In genomic region chr7:12731214-12731656, GRCh38 we compare ENCODE assay signal across 9 cellular contexts. TPM values are rescaled to one million over a fixed set of nuclear protein-coding genes. Genes with fewer than 3 reads are reported as not detected.
DNase-seq lines count a peak whose midpoint lies in the region; ATAC-seq, FAIRE-seq and TF ChIP-seq lines count a peak whose summit lies in the region.
"Had no signal": no experiment of that assay in that cellular context is flagged by ENCODE, and none has a peak within 500 bp of the region (broad histone marks: within the 10 kb centered on the region; RNA-seq: fewer than 3 reads in every experiment).

No MANE protein-coding gene starts in this region.

- FAIRE-seq in HepG2 (lab: Jason Lieb, UNC) = no peak

- H3K9me3 ChIP-seq in HUES64 (ENCODE audit: insufficient read depth, low read depth, low read length) = no peaks in the 10 kb centered on the region
- no peaks in the 10 kb centered on the region for H3K9me3 ChIP-seq in HepG2 (ENCODE audit: low read length)
- H3K9me3 ChIP-seq: transverse colon had no signal

- TF ChIP-seq RAD21 in HepG2 (CRISPR knock-in tag; IDR thresholded peaks at IDR 0.05) = no peak

- in situ Hi-C loops in HepG2 (cut with HindIII; ENCODE audit: extremely low pct_ligation_motif_present, low pct_unique_long_range_greater_than_20kb) = no loop called here

- POLR2A ChIA-PET in HepG2 (lab: Yijun Ruan, JAX) = no interaction called here

- H3K36me3 ChIP-seq in HUES64 (ENCODE audit: insufficient read depth, low read length) (no peaks in the 10 kb centered on the region), HepG2 (replicated peaks in 1 of 2; ENCODE audit: control insufficient read depth in 1 of 2, insufficient read depth in 2 of 2, low read length in 2 of 2) (no peaks in the 10 kb centered on the region)
- H3K36me3 ChIP-seq: transverse colon had no signal

- no peak for TF ChIP-seq CTCF in GM12865 (IDR thresholded peaks at IDR 0.05; ENCODE audit: insufficient read depth, low read depth, low read length, missing control alignments)
- 0 out of 2 replicates have a peak, but pooled peaks have one; percentile 14 for TF ChIP-seq CTCF in HepG2 (CRISPR knock-in tag; IDR thresholded peaks at IDR 0.05)

- H3K27me3 ChIP-seq in HUES64 (ENCODE audit: insufficient read depth, low read length) (no peaks in the 10 kb centered on the region), HepG2 (ENCODE audit: control insufficient read depth in 1 of 2, insufficient read depth in 2 of 2, low read length in 2 of 2) (no peaks in the 10 kb centered on the region)
- H3K27me3 ChIP-seq: transverse colon had no signal

- H3K4me2 ChIP-seq in HepG2 (ENCODE audit: low read depth, low read length) = no peak overlapping the region

- 78% methylated on average over 1 of the region's 1 CpG for WGBS in HUES64
- 13% methylated on average over 1 of the region's 1 CpG for WGBS in HepG2 (ENCODE audit: low lambda C conversion rate)

- no peak overlapping the region for H2AFZ ChIP-seq in HepG2 (ENCODE audit: low read length)

- BruUV-seq in HepG2 (replicated peaks; lab: Mats Ljungman, UMichigan) = no TSS peak

- TF ChIP-seq EP300 in HepG2 (IDR thresholded peaks at IDR 0.05; ENCODE audit: low read depth in 2 of 2, low read length in 2 of 2) (no peak), HepG2 (CRISPR knock-in tag; IDR thresholded peaks at IDR 0.05; ENCODE audit: borderline replicate concordance) (no peak)

- no peak overlapping the region for H3K9ac ChIP-seq in HUES64 (ENCODE audit: low read depth, low read length)
- H3K9ac ChIP-seq in HepG2 (ENCODE audit: insufficient read depth, low read depth, low read length) = no peak overlapping the region

- ATAC-seq in HepG2 = no peak

- intact Hi-C loops in HepG2 (cut with micrococcal nuclease; ENCODE audit: unreplicated experiment) = no loop called here

- H3K4me3 ChIP-seq in GM12865 (ENCODE audit: low read depth, low read length) (no peak overlapping the region), HUES64 (ENCODE audit: low read length) (no peak overlapping the region), HepG2 (replicated peaks in 1 of 3; ENCODE audit: insufficient read depth in 1 of 3, low read depth in 2 of 3, low read length in 3 of 3) (no peak overlapping the region)
- H3K4me3 ChIP-seq: transverse colon had no signal

- DNase-seq in GM12865 (ENCODE audit: low read depth) = peak; percentile 36
- DNase-seq in amniotic epithelial cell (ENCODE audit: low read depth) = peak; percentile 44
- no peak for DNase-seq in HepG2 (ENCODE audit: low spot score)
- DNase-seq in NCI-H146 treated with DMSO at 0.1 percent for 48 hours (lab: John Stamatoyannopoulos, UW; ENCODE audit: unreplicated experiment) = no peak
- no peak for DNase-seq in NOMO-1 treated with DMSO at 0.1 percent for 48 hours (lab: John Stamatoyannopoulos, UW; ENCODE audit: unreplicated experiment)
- DNase-seq in SHP77 treated with DMSO at 0.1 percent for 48 hours (lab: John Stamatoyannopoulos, UW) = no peak
- DNase-seq: transverse colon had no signal

- H3K27ac ChIP-seq in HUES64 (ENCODE audit: low read depth, low read length) (peak overlapping the region; percentile 71), HepG2 (ENCODE audit: extremely low read length, insufficient read depth, low read length) (no peak overlapping the region)
- H3K27ac ChIP-seq: transverse colon, VCaP had no signal

- CTCF ChIA-PET in HepG2 (lab: Yijun Ruan, JAX; ENCODE audit: low intra/inter-chr PET ratio, low total read pairs) = no interaction called here

- no peaks in the 10 kb centered on the region for H3K79me2 ChIP-seq in HepG2 (ENCODE audit: insufficient read depth, low read length)

- no peaks in the 10 kb centered on the region for H4K20me1 ChIP-seq in HepG2 (ENCODE audit: insufficient read depth, low read length)

- no peak for TF ChIP-seq POLR2A in HepG2 (IDR thresholded peaks at IDR 0.05; ENCODE audit: insufficient read depth in 1 of 2, low read depth in 2 of 2, low read length in 2 of 2)

- H3K4me1 ChIP-seq in HUES64 (ENCODE audit: insufficient read depth, low read length) (peaks cover 39% of the 10 kb centered on the region), HepG2 (ENCODE audit: insufficient read depth, low read length) (0 out of 2 replicates have a peak, but pooled peaks cover 5% of the 10 kb centered on the region)

TF ChIP-seq in HepG2, 621 proteins besides CTCF, POLR2A, EP300 and RAD21:
- TF ChIP-seq ZNF501 (CRISPR knock-in tag; IDR thresholded peaks at IDR 0.05) (no peak), ZNF616 (CRISPR knock-in tag; IDR thresholded peaks at IDR 0.05; ENCODE audit: low read depth) (no peak), RBM39 (IDR thresholded peaks at IDR 0.05; ENCODE audit: low read depth, low read length, poor library complexity, severe bottlenecking) (no peak), HIVEP1 (CRISPR knock-in tag; IDR thresholded peaks at IDR 0.05) (no peak), ZNF326 (CRISPR knock-in tag; IDR thresholded peaks at IDR 0.05; ENCODE audit: borderline replicate concordance) (no peak), KLF12 (CRISPR knock-in tag; IDR thresholded peaks at IDR 0.05; ENCODE audit: borderline replicate concordance) (no peak), JUNB (CRISPR knock-in tag; IDR thresholded peaks at IDR 0.05; ENCODE audit: borderline replicate concordance) (no peak), ZNF556 (CRISPR knock-in tag; IDR thresholded peaks at IDR 0.05; ENCODE audit: borderline replicate concordance) (no peak), SRSF1 (optimal IDR thresholded peaks at IDR 0.05; ENCODE audit: low read depth, low read length) (no peak), MAFF (IDR thresholded peaks at IDR 0.05; ENCODE audit: low read depth, low read length) (peak; percentile 48; the same call in 1 of the 2 replicates), STAG1 (CRISPR knock-in tag; IDR thresholded peaks at IDR 0.05) (peak; percentile 45), MED1 (CRISPR knock-in tag; IDR thresholded peaks at IDR 0.05) (no peak), MAFK (conservative IDR thresholded peaks at IDR 0.05 in 1 of 2, IDR thresholded peaks at IDR 0.05 in 1 of 2; ENCODE audit: low read length in 2 of 2) (peak; percentile 47 to 52; a peak in 3 of 4 replicates), MEF2D (CRISPR knock-in tag; IDR thresholded peaks at IDR 0.05) (no peak), ARNT (IDR thresholded peaks at IDR 0.05) (no peak)

RNA-seq across cellular contexts. Expression of gene ARL4A, which starts 43.8 kb away (rescaled TPM):
- 28.1 TPM for polyA plus RNA-seq in HUES64 (2013, experiment 1 of 2)
- 37.7 TPM for polyA plus RNA-seq in HUES64 (2013, experiment 2 of 2)
- 25.6 and 29.3 TPM in 2 replicates for total RNA-seq in HepG2 (2016; rRNA removed; fragmentation: Illumina TruSeq; extraction: Trizol)
- total RNA-seq in HepG2 (2016; cell fraction: cytosol; rRNA removed; fragmentation: Illumina TruSeq; extraction: Trizol; ENCODE audit: low read depth) = 17.3 and 19.0 TPM in 2 replicates
- 26.6 and 32.4 TPM in 2 replicates for total RNA-seq in HepG2 (2016; cell fraction: insoluble cytoplasmic fraction; rRNA removed; fragmentation: Illumina TruSeq; extraction: Trizol)
- total RNA-seq in HepG2 (2016; cell fraction: membrane; rRNA removed; fragmentation: Illumina TruSeq; extraction: Trizol) = 26.0 and 30.7 TPM in 2 replicates
- total RNA-seq in HepG2 (2016; cell fraction: nucleus; rRNA removed; fragmentation: Illumina TruSeq; extraction: Trizol) = 21.7 and 22.6 TPM in 2 replicates
- 6.1 and 10.8 TPM in 2 replicates for polyA plus RNA-seq in HepG2 (2011; rRNA removed)
- 6.0 and 7.0 TPM in 2 replicates for polyA plus RNA-seq in HepG2 (2011; cell fraction: cytosol; rRNA removed)
- 5.0 and 6.5 TPM in 2 replicates for polyA plus RNA-seq in HepG2 (2011; cell fraction: nucleus; rRNA removed)
- polyA plus RNA-seq in HepG2 (2012) = 12.3 and 18.1 TPM in 2 replicates
- polyA plus RNA-seq in HepG2 (2016; cell fraction: cytosol; fragmentation: Illumina TruSeq; extraction: Trizol; ENCODE audit: low read depth) = 14.8 and 18.0 TPM in 2 replicates
- 22.2 and 26.1 TPM in 2 replicates for polyA plus RNA-seq in HepG2 (2016; cell fraction: insoluble cytoplasmic fraction; fragmentation: Illumina TruSeq; extraction: Trizol; ENCODE audit: low read depth)
- 19.9 and 20.0 TPM in 2 replicates for polyA plus RNA-seq in HepG2 (2016; cell fraction: membrane; fragmentation: Illumina TruSeq; extraction: Trizol; ENCODE audit: low read depth)
- 17.8 and 20.7 TPM in 2 replicates for polyA plus RNA-seq in HepG2 (2016; cell fraction: nucleus; fragmentation: Illumina TruSeq; extraction: Trizol; ENCODE audit: insufficient read depth, low read depth)
- polyA minus RNA-seq in HepG2 (2011; rRNA and poly(A)+ RNA removed; ENCODE audit: low replicate concordance) = 6.7 and 12.2 TPM in 2 replicates
- polyA minus RNA-seq in HepG2 (2011; cell fraction: cytosol; rRNA and poly(A)+ RNA removed) = 5.7 and 6.4 TPM in 2 replicates
- polyA minus RNA-seq in HepG2 (2011; cell fraction: nucleus; rRNA and poly(A)+ RNA removed) = 30.6 and 38.9 TPM in 2 replicates

Comparison
In these comparisons a context has a peak if more than half of its experiments do, and no peak if none do; other contexts are left out.
1. DNase-seq: peak in GM12865 (single experiment) and amniotic epithelial cell (single experiment); none in HepG2 (single experiment), NCI-H146 treated with DMSO at 0.1 percent for 48 hours (single experiment), NOMO-1 treated with DMSO at 0.1 percent for 48 hours (single experiment) and SHP77 treated with DMSO at 0.1 percent for 48 hours (single experiment).